In genomic region chr2:241517297-241517696, GRCh38 we compare ENCODE assay signal across 17 cellular contexts. TPM values are rescaled to one million over a fixed set of nuclear protein-coding genes. Genes with fewer than 3 reads are reported as not detected.
"Had no signal": no experiment of that assay in that cellular context is flagged by ENCODE, and none has a peak within 500 bp of the region (broad histone marks: within the 10 kb centered on the region; RNA-seq: fewer than 3 reads in every experiment).

No MANE protein-coding gene starts in this region.

- DNase-seq: activated CD4-positive, alpha-beta T cell treated with anti-CD3 and anti-CD28 coated beads, Interleukin-2, amount 50 U/mL, for 1 hour; activated CD8-positive, alpha-beta memory T cell treated with anti-CD3 and anti-CD28 coated beads, Interleukin-2, amount 10 ng/mL, durations not matched to agents 7 days and 5 days; activated naive CD4-positive, alpha-beta T cell treated with Interleukin-2 at 50 U/mL for 16 hours; cerebellar nuclear complex; effector CD4-positive, alpha-beta T cell; left cardiac atrium; mesendoderm; naive thymus-derived CD4-positive, alpha-beta T cell; nucleus accumbens; stimulated activated CD8-positive, alpha-beta memory T cell treated with anti-CD3 and anti-CD28 coated beads, Interleukin-4, amount 100 ng/mL, for 48 hours; stimulated activated naive CD4-positive, alpha-beta T cell; T-cell; T1000 had no signal

- ATAC-seq: activated CD4-positive, CD25-positive, alpha-beta regulatory T cell treated with anti-CD3 and anti-CD28 coated beads, Interleukin-2, amount 50 U/mL, for 24 hours; activated CD8-positive, alpha-beta memory T cell treated with anti-CD3 and anti-CD28 coated beads, Interleukin-2, amount 10 ng/mL, durations not matched to agents 7 days and 5 days; activated T-helper 17 cell treated with anti-CD3 and anti-CD28 coated beads, Interleukin-2, amount 50 U/mL, for 72 hours; esophagus mucosa; left cardiac atrium; naive thymus-derived CD4-positive, alpha-beta T cell; SK-N-SH treated with all-trans-retinoic acid at 6 μM for 48 hours; T-cell had no signal

- H3K4me3 Mint-ChIP-seq: activated CD8-positive, alpha-beta memory T cell treated with anti-CD3 and anti-CD28 coated beads, Interleukin-2, amount 10 ng/mL, durations not matched to agents 7 days and 5 days; activated T-helper 17 cell treated with anti-CD3 and anti-CD28 coated beads, Interleukin-2, amount 50 U/mL, for 72 hours; T-cell had no signal

- H3K36me3 Mint-ChIP-seq: T-cell had no signal

- H3K27ac Mint-ChIP-seq: activated CD8-positive, alpha-beta memory T cell treated with anti-CD3 and anti-CD28 coated beads, Interleukin-2, amount 10 ng/mL, durations not matched to agents 7 days and 5 days; activated T-helper 17 cell treated with anti-CD3 and anti-CD28 coated beads, Interleukin-2, amount 50 U/mL, for 72 hours; T-cell had no signal

- H3K9me3 Mint-ChIP-seq: activated T-helper 17 cell treated with anti-CD3 and anti-CD28 coated beads, Interleukin-2, amount 50 U/mL, for 72 hours had no signal

RNA-seq across cellular contexts. Expression of gene BOK, which starts 41.2 kb away (rescaled TPM):
- total RNA-seq: activated CD8-positive, alpha-beta memory T cell treated with anti-CD3 and anti-CD28 coated beads, Interleukin-2, amount 10 ng/mL, durations not matched to agents 7 days and 5 days had no signal
